ENCODE assay signal across 20 cellular contexts in genomic region chr15:70314652-70315051, GRCh38.
DNase-seq lines count a peak whose midpoint lies in the region; ATAC-seq, FAIRE-seq and TF ChIP-seq lines count a peak whose summit lies in the region.
"Had no signal": no experiment of that assay in that cellular context is flagged by ENCODE, and none has a peak within 500 bp of the region (broad histone marks: within the 10 kb centered on the region; RNA-seq: fewer than 3 reads in every experiment).

No MANE protein-coding gene starts in this region.

- CTCF ChIA-PET in H1 (lab: Charles Lee; ENCODE audit: partially characterized antibody), result interaction anchor here (1.2 to 1.5 kb wide), 2 partner anchors 49 to 152 kb away, joined by 3 to 5 read pairs; no protein-coding TSS in a partner anchor

- H2BK15ac ChIP-seq in H1 (ENCODE audit: low read length), result no peak overlapping the region

- TF ChIP-seq RAD21 in H1 (IDR thresholded peaks at IDR 0.05 in 1 of 2, conservative IDR thresholded peaks at IDR 0.05 in 1 of 2; ENCODE audit: low read depth in 2 of 2, low read length in 2 of 2), result no peak

- H3K4me1 ChIP-seq in HUES64 (ENCODE audit: insufficient read depth, low read length) (peaks cover 20% of the 10 kb centered on the region), H1 (replicated peaks in 1 of 4; ENCODE audit: control insufficient read depth in 3 of 4, insufficient read depth in 4 of 4, low read length in 3 of 4) (peaks cover 0 to 13% (median 6%) of the 10 kb centered on the region in 4 experiments; a peak in 4 of 7 replicates), iPS-20b (ENCODE audit: insufficient read depth, low read length) (peaks cover 25% of the 10 kb centered on the region; the same call in 1 of the 2 replicates), smooth muscle cell (ENCODE audit: low read depth) (no peaks in the 10 kb centered on the region), heart left ventricle (no peaks in the 10 kb centered on the region)

- no peak overlapping the region for H4K8ac ChIP-seq in H1 (ENCODE audit: extremely low read depth, insufficient read depth, low read length)

- H3K27ac ChIP-seq in HUES64 (ENCODE audit: low read depth, low read length) (peak overlapping the region; percentile 49; the same call in 1 of the 2 replicates), H1 (ENCODE audit: low read depth, low read length) (no peak overlapping the region), iPS-20b (ENCODE audit: low read length) (no peak overlapping the region), smooth muscle cell (ENCODE audit: low read depth) (no peak overlapping the region), heart left ventricle (no peak overlapping the region)
- H3K27ac ChIP-seq: KMS-11 had no signal

- no peak for TF ChIP-seq EP300 in H1 (IDR thresholded peaks at IDR 0.05; ENCODE audit: borderline replicate concordance in 1 of 2, low read depth in 2 of 2, low read length in 2 of 2)

- H2BK120ac ChIP-seq in H1 (replicated peaks; ENCODE audit: low read depth, low read length), result no peak overlapping the region

- H3K4me2 ChIP-seq in H1 (ENCODE audit: insufficient read depth in 1 of 2, low read depth in 2 of 2, low read length in 2 of 2) (no peak overlapping the region; a peak in 1 of 4 replicates), smooth muscle cell (no peak overlapping the region)
- H3K4me2 ChIP-seq: KMS-11 had no signal

- H3K36me3 ChIP-seq in HUES64 (ENCODE audit: insufficient read depth, low read length) (no peaks in the 10 kb centered on the region), H1 (ENCODE audit: control insufficient read depth in 2 of 4, insufficient read depth in 4 of 4, low read length in 3 of 4) (no peaks in the 10 kb centered on the region), iPS-20b (ENCODE audit: insufficient read depth, low read depth, low read length) (no peaks in the 10 kb centered on the region), smooth muscle cell (ENCODE audit: low read depth) (no peaks in the 10 kb centered on the region), heart left ventricle (no peaks in the 10 kb centered on the region)
- H3K36me3 ChIP-seq: BE2C had no signal

- H3K79me2 ChIP-seq in H1 (ENCODE audit: control insufficient read depth in 1 of 2, insufficient read depth in 2 of 2, low read length in 2 of 2), result no peaks in the 10 kb centered on the region
- H3K79me2 ChIP-seq in smooth muscle cell (ENCODE audit: low read depth), result no peaks in the 10 kb centered on the region

- no peak overlapping the region for H3K4me3 ChIP-seq in HUES64 (ENCODE audit: low read length)
- no peak overlapping the region for H3K4me3 ChIP-seq in H1 (ENCODE audit: extremely low read depth in 1 of 4, insufficient read depth in 2 of 4, low read depth in 3 of 4, low read length in 4 of 4)
- peak overlapping the region; percentile 0; the same call in 1 of the 2 replicates for H3K4me3 ChIP-seq in iPS-20b (ENCODE audit: low read length)
- H3K4me3 ChIP-seq in smooth muscle cell, result no peak overlapping the region
- no peak overlapping the region for H3K4me3 ChIP-seq in heart left ventricle

- H4K20me1 ChIP-seq in H1 (replicated peaks in 1 of 2; ENCODE audit: control insufficient read depth in 1 of 2, insufficient read depth in 2 of 2, low read length in 2 of 2), result no peaks in the 10 kb centered on the region
- H4K20me1 ChIP-seq in smooth muscle cell (ENCODE audit: low read depth), result no peaks in the 10 kb centered on the region

- H2BK20ac ChIP-seq in H1 (ENCODE audit: low read length), result no peak overlapping the region

- H2AFZ ChIP-seq in H1 (ENCODE audit: low read length) (no peak overlapping the region), smooth muscle cell (ENCODE audit: low read depth) (no peak overlapping the region)

- H3F3A ChIP-seq in smooth muscle cell (ENCODE audit: low read depth), result peaks cover 4% of the 10 kb centered on the region

- TF ChIP-seq POLR2A in H1 (IDR thresholded peaks at IDR 0.05; ENCODE audit: control extremely low read depth in 1 of 2, low read depth in 2 of 2, low read length in 2 of 2) (no peak), heart left ventricle (IDR thresholded peaks at IDR 0.05) (no peak)

- H3K9me3 ChIP-seq in HUES64 (ENCODE audit: insufficient read depth, low read depth, low read length) (no peaks in the 10 kb centered on the region), H1 (ENCODE audit: insufficient read depth in 2 of 2, low read depth in 1 of 2, low read length in 1 of 2) (no peaks in the 10 kb centered on the region), iPS-20b (ENCODE audit: insufficient read depth, low read depth, low read length) (no peaks in the 10 kb centered on the region), smooth muscle cell (replicated peaks; ENCODE audit: low read depth) (no peaks in the 10 kb centered on the region), heart left ventricle (no peaks in the 10 kb centered on the region)
- H3K9me3 ChIP-seq: BE2C had no signal

- H3K23ac ChIP-seq in H1 (ENCODE audit: insufficient read length), result no peak overlapping the region

- ATAC-seq in HG03280 (IDR thresholded peaks at IDR 0.05; ENCODE audit: unreplicated experiment), result no peak
- no peak for ATAC-seq in heart left ventricle
- ATAC-seq: HCT116 had no signal

- FAIRE-seq in H1 (lab: Jason Lieb, UNC), result peak; percentile 76
- FAIRE-seq: A204.1, D721Med, G401.6, GM12892, GM18507, H54 had no signal

- DNase-seq in H1 (ENCODE audit: low read depth in 1 of 2, low spot score in 2 of 2), result no peak
- DNase-seq in smooth muscle cell (lab: John Stamatoyannopoulos, UW; ENCODE audit: unreplicated experiment), result no peak
- DNase-seq in heart left ventricle, result no peak
- DNase-seq: ACHN; BE2C; C1 segment of cervical spinal cord; CD4-positive, CD25-positive, alpha-beta regulatory T cell; CD8-positive, alpha-beta memory T cell; COR-L47 had no signal

- no peaks in the 10 kb centered on the region for H3K79me1 ChIP-seq in H1 (ENCODE audit: low read depth, low read length)

- H3K9ac ChIP-seq in HUES64 (ENCODE audit: low read depth, low read length) (no peak overlapping the region), H1 (replicated peaks in 1 of 4; ENCODE audit: extremely low read depth in 1 of 4, low read depth in 3 of 4, low read length in 3 of 4) (no peak overlapping the region), iPS-20b (ENCODE audit: low read depth, low read length) (no peak overlapping the region), smooth muscle cell (ENCODE audit: low read depth) (no peak overlapping the region)
- H3K9ac ChIP-seq: KMS-11 had no signal

- no peak overlapping the region for H3K14ac ChIP-seq in H1 (ENCODE audit: insufficient read length)

- POLR2A ChIA-PET in H1 (lab: Charles Lee; ENCODE audit: partially characterized antibody), result interaction anchor here (1.2 kb wide), 1 partner anchor 14 kb away, joined by 3 read pairs; no protein-coding TSS in a partner anchor

- no peak overlapping the region for H3K56ac ChIP-seq in H1 (replicated peaks; ENCODE audit: insufficient read length, low read depth, low read length)

- no peak for TF ChIP-seq CTCF in H1 (IDR thresholded peaks at IDR 0.05; ENCODE audit: control extremely low read depth in 1 of 3, insufficient read depth in 1 of 3, low read depth in 1 of 3, low read length in 3 of 3)
- no peak for TF ChIP-seq CTCF in smooth muscle cell (IDR thresholded peaks at IDR 0.05; ENCODE audit: borderline replicate concordance, insufficient read depth, poor library complexity, severe bottlenecking)
- TF ChIP-seq CTCF in heart left ventricle (IDR thresholded peaks at IDR 0.05), result no peak

- no peak overlapping the region for H3K18ac ChIP-seq in H1 (ENCODE audit: extremely low read depth, low read length)

- H4K5ac ChIP-seq in H1 (ENCODE audit: insufficient read length, low read depth, low read length), result no peak overlapping the region

- no peaks in the 10 kb centered on the region for H3K23me2 ChIP-seq in H1 (ENCODE audit: low read depth, low read length)

- no peak overlapping the region for H2AK5ac ChIP-seq in H1 (ENCODE audit: low read depth, low read length)

- intact Hi-C loops in heart left ventricle (cut with DNase I), result no loop called here

- no peak overlapping the region for H4K91ac ChIP-seq in H1 (replicated peaks; ENCODE audit: insufficient read length, low read length)

- 60% methylated on average over 2 of the region's 3 CpGs for WGBS in HUES64
- WGBS in H1 (ENCODE audit: extremely low coverage in 1 of 2, insufficient coverage in 1 of 2, insufficient read length in 1 of 2, insufficient replicate concordance in 2 of 2, low coverage in 1 of 2, low lambda C conversion rate in 2 of 2, missing lambda C conversion rate in 1 of 2), 2 experiments, result 75% methylated on average over 3 of the region's 3 CpGs; no CpG with 5 or more reads in 1 of the 2 experiments
- WGBS in smooth muscle cell (ENCODE audit: low lambda C conversion rate), result 99% methylated on average over 3 of the region's 3 CpGs
- WGBS in heart left ventricle, 4 donors, result 97 to 99% (median 98%) methylated on average over 3 of the region's 3 CpGs

- H3K27me3 ChIP-seq in HUES64 (ENCODE audit: insufficient read depth, low read length) (no peaks in the 10 kb centered on the region), H1 (replicated peaks in 1 of 4; ENCODE audit: control insufficient read depth in 3 of 4, extremely low read depth in 1 of 4, insufficient read depth in 3 of 4, low read length in 3 of 4) (no peaks in the 10 kb centered on the region; a peak in 1 of 7 replicates), iPS-20b (ENCODE audit: insufficient read depth, low read length) (peaks cover 7% of the 10 kb centered on the region; the same call in 1 of the 2 replicates), smooth muscle cell (ENCODE audit: low read depth) (no peaks in the 10 kb centered on the region), heart left ventricle (peaks cover 0 to 26% (median 0%) of the 10 kb centered on the region in 9 donors)
- H3K27me3 ChIP-seq: BE2C had no signal

- H2BK5ac ChIP-seq in H1 (ENCODE audit: low read depth, low read length), result no peak overlapping the region

- H3K4ac ChIP-seq in H1 (replicated peaks; ENCODE audit: insufficient read length, low read depth, low read length), result no peak overlapping the region

- H2BK12ac ChIP-seq in H1 (ENCODE audit: low read depth, low read length), result no peak overlapping the region

TF ChIP-seq in H1, 55 proteins besides CTCF, POLR2A, EP300 and RAD21 (continues in another document):
- TF ChIP-seq SP1 (IDR thresholded peaks at IDR 0.05; ENCODE audit: low read depth, low read length), result no peak
- TF ChIP-seq POU5F1 (IDR thresholded peaks at IDR 0.05; ENCODE audit: low read depth, low read length), result no peak
- no peak for TF ChIP-seq E2F6 (IDR thresholded peaks at IDR 0.05)
- TF ChIP-seq GTF2F1 (IDR thresholded peaks at IDR 0.05; ENCODE audit: borderline replicate concordance, low read depth, low read length), result no peak
- no peak for TF ChIP-seq CEBPB (IDR thresholded peaks at IDR 0.05; ENCODE audit: low read depth, low read length)
- no peak for TF ChIP-seq BRCA1 (IDR thresholded peaks at IDR 0.05; ENCODE audit: low read depth, low read length)
- no peak for TF ChIP-seq TBP (IDR thresholded peaks at IDR 0.05; ENCODE audit: low read depth, low read length)
